24 cellular contexts compared by ENCODE assay signal in genomic region chr18:11162889-11163288, GRCh38. TPM values are rescaled to one million over a fixed set of nuclear protein-coding genes. Genes with fewer than 3 reads are reported as not detected.
DNase-seq lines count a peak whose midpoint lies in the region; ATAC-seq and TF ChIP-seq lines count a peak whose summit lies in the region.
"Had no signal": no experiment of that assay in that cellular context is flagged by ENCODE, and none has a peak within 500 bp of the region (broad histone marks: within the 10 kb centered on the region; RNA-seq: fewer than 3 reads in every experiment).

No MANE protein-coding gene starts in this region.

- H3K27ac ChIP-seq in GM23338 (ENCODE audit: low read depth) (no peak overlapping the region), endodermal cell (ENCODE audit: low read depth, low read length) (no peak overlapping the region), hepatocyte (no peak overlapping the region), mesendoderm (ENCODE audit: low read depth, low read length) (no peak overlapping the region)
- H3K27ac ChIP-seq: BLaER1 had no signal

- no peaks in the 10 kb centered on the region for H3K79me2 ChIP-seq in GM23338 (replicated peaks; ENCODE audit: insufficient read depth)
- H3K79me2 ChIP-seq in hepatocyte: no peaks in the 10 kb centered on the region
- no peaks in the 10 kb centered on the region for H3K79me2 ChIP-seq in mesendoderm (ENCODE audit: control insufficient read depth, insufficient read depth, low read length)

- no peaks in the 10 kb centered on the region for H3K36me3 Mint-ChIP-seq in GM23338 (ENCODE audit: low read depth)
- no peaks in the 10 kb centered on the region for H3K36me3 Mint-ChIP-seq in endodermal cell (ENCODE audit: low read depth)
- H3K36me3 Mint-ChIP-seq: CD14-positive monocyte; CD4-positive, alpha-beta memory T cell; CD4-positive, CD25-positive, alpha-beta regulatory T cell; CD8-positive, alpha-beta memory T cell had no signal

- H2BK120ac ChIP-seq in mesendoderm (ENCODE audit: low read depth, low read length): no peak overlapping the region

- H4K5ac ChIP-seq in mesendoderm (ENCODE audit: low read length): no peak overlapping the region

- no peaks in the 10 kb centered on the region for H3K9me3 Mint-ChIP-seq in GM23338
- no peaks in the 10 kb centered on the region for H3K9me3 Mint-ChIP-seq in endodermal cell

- no peak overlapping the region for H3K23ac ChIP-seq in mesendoderm (ENCODE audit: low read length)

- H3K4me2 ChIP-seq in GM23338 (0 out of 2 replicates have a peak overlapping the region, but pooled peaks have one; percentile 59), hepatocyte (no peak overlapping the region), mesendoderm (ENCODE audit: low read length) (no peak overlapping the region)
- H3K4me2 ChIP-seq: BLaER1 had no signal

- no peak overlapping the region for H3K56ac ChIP-seq in mesendoderm (ENCODE audit: low read length)

- no peak overlapping the region for H3K4ac ChIP-seq in mesendoderm (ENCODE audit: low read depth, low read length)

- no peak overlapping the region for H4K8ac ChIP-seq in mesendoderm (ENCODE audit: low read depth, low read length)

- H2AFZ ChIP-seq in GM23338 (no peak overlapping the region), hepatocyte (peak overlapping the region; percentile 1)

- no peak overlapping the region for H2AK5ac ChIP-seq in mesendoderm (ENCODE audit: low read length)

- WGBS in endodermal cell (ENCODE audit: insufficient coverage in 1 of 2, insufficient read length in 1 of 2), 2 experiments: 83% methylated on average over 2 to 5 of the region's 5 CpGs
- WGBS in hepatocyte (ENCODE audit: low lambda C conversion rate, missing lambda C conversion rate): 83% methylated on average over 5 of the region's 5 CpGs
- no CpG with 5 or more reads among the region's 5 CpGs for WGBS in mesendoderm (ENCODE audit: extremely low coverage, insufficient coverage, low lambda C conversion rate)

- DNase-seq in GM23338 (ENCODE audit: low spot score): no peak
- DNase-seq in endodermal cell: peak; percentile 60
- no peak for DNase-seq in hepatocyte (ENCODE audit: low spot score)
- DNase-seq in mesendoderm: peak; percentile 53
- DNase-seq in GM13976 (ENCODE audit: low spot score): no peak
- no peak for DNase-seq in erythroblast (lab: John Stamatoyannopoulos, UW)
- no peak for DNase-seq in Right ventricle myocardium superior
- DNase-seq: 8988T; ACHN; BE2C; CD4-positive, alpha-beta memory T cell; CD4-positive, CD25-positive, alpha-beta regulatory T cell; CD8-positive, alpha-beta memory T cell; COR-L47; DMS 273 treated with DMSO at 0.1 percent for 48 hours; DMS153; DMS79; DND-41; EL; GDM1 had no signal

- H3K9ac ChIP-seq in endodermal cell (ENCODE audit: extremely low read depth, low read length, poor library complexity, severe bottlenecking) (no peak overlapping the region), mesendoderm (ENCODE audit: low read length) (no peak overlapping the region)
- H3K9ac ChIP-seq: BLaER1 had no signal

- H3K4me1 ChIP-seq in GM23338 (ENCODE audit: insufficient read depth) (peaks cover 14% of the 10 kb centered on the region), endodermal cell (ENCODE audit: control insufficient read depth, insufficient read depth, low read length) (no peaks in the 10 kb centered on the region), hepatocyte (ENCODE audit: insufficient read depth) (no peaks in the 10 kb centered on the region), mesendoderm (ENCODE audit: control insufficient read depth, low read depth, low read length) (peaks cover 8% of the 10 kb centered on the region)
- H3K4me1 ChIP-seq: BE2C, BLaER1 had no signal

- H2BK5ac ChIP-seq in mesendoderm (ENCODE audit: low read length): no peak overlapping the region

- no peak for TF ChIP-seq POLR2A in erythroblast (IDR thresholded peaks at IDR 0.05; ENCODE audit: low read length)

- H2BK15ac ChIP-seq in mesendoderm (replicated peaks; ENCODE audit: low read depth): no peak overlapping the region

- intact Hi-C loops in Right ventricle myocardium superior (cut with DNase I): no loop called here

- H3K27ac Mint-ChIP-seq in GM23338 (no peak overlapping the region), endodermal cell (no peak overlapping the region)
- H3K27ac Mint-ChIP-seq: CD14-positive monocyte; CD4-positive, alpha-beta memory T cell; CD4-positive, CD25-positive, alpha-beta regulatory T cell; CD8-positive, alpha-beta memory T cell had no signal

- H3K9me2 ChIP-seq in GM23338 (ENCODE audit: insufficient read depth): no peaks in the 10 kb centered on the region
- H3K9me2 ChIP-seq in hepatocyte (replicated peaks; ENCODE audit: insufficient read depth): no peaks in the 10 kb centered on the region

- H4K20me1 ChIP-seq in GM23338 (replicated peaks; ENCODE audit: insufficient read depth): no peaks in the 10 kb centered on the region; the same call in 1 of the 2 replicates
- no peaks in the 10 kb centered on the region for H4K20me1 ChIP-seq in hepatocyte (ENCODE audit: insufficient read depth, poor library complexity, severe bottlenecking)
- H4K20me1 ChIP-seq: BLaER1 had no signal

- H3K4me1 Mint-ChIP-seq in GM23338 (peaks cover 12% of the 10 kb centered on the region), endodermal cell (peaks cover 12% of the 10 kb centered on the region)
- H3K4me1 Mint-ChIP-seq: CD4-positive, alpha-beta memory T cell; CD4-positive, CD25-positive, alpha-beta regulatory T cell; CD8-positive, alpha-beta memory T cell had no signal

- H3F3A ChIP-seq in GM23338 (replicated peaks; ENCODE audit: low read depth): no peaks in the 10 kb centered on the region

- H3K27me3 Mint-ChIP-seq in GM23338 (ENCODE audit: insufficient read depth, low read depth, poor library complexity) (peaks cover 11% of the 10 kb centered on the region), endodermal cell (ENCODE audit: insufficient read depth) (peaks cover 58% of the 10 kb centered on the region)
- H3K27me3 Mint-ChIP-seq: CD4-positive, CD25-positive, alpha-beta regulatory T cell had no signal

- no peak overlapping the region for H3K4me3 ChIP-seq in GM23338
- H3K4me3 ChIP-seq in endodermal cell (ENCODE audit: low read length): no peak overlapping the region
- no peak overlapping the region for H3K4me3 ChIP-seq in hepatocyte
- H3K4me3 ChIP-seq in mesendoderm (ENCODE audit: low read length): no peak overlapping the region
- H3K4me3 ChIP-seq: BLaER1, GM12878 had no signal

- H3K18ac ChIP-seq in mesendoderm (ENCODE audit: low read length): no peak overlapping the region

- in situ Hi-C loops in GM13976 (cut with MboI; ENCODE audit: low sequenced_read_pairs, unreplicated experiment): loop anchor here (25.0 kb wide), 1 partner anchor 601 kb away; no protein-coding TSS in a partner anchor

- no peaks in the 10 kb centered on the region for H3K79me1 ChIP-seq in mesendoderm (ENCODE audit: low read length)

- ATAC-seq in GM23338 (no peak), Right ventricle myocardium superior (ENCODE audit: poor library complexity) (no peak)

- H3K9me3 ChIP-seq in endodermal cell (ENCODE audit: control insufficient read depth, low read length) (no peaks in the 10 kb centered on the region), hepatocyte (ENCODE audit: low read depth) (no peaks in the 10 kb centered on the region)
- H3K9me3 ChIP-seq: BE2C, BLaER1 had no signal

- H3K4me3 Mint-ChIP-seq in GM23338: no peak overlapping the region
- no peak overlapping the region for H3K4me3 Mint-ChIP-seq in endodermal cell
- H3K4me3 Mint-ChIP-seq: CD4-positive, CD25-positive, alpha-beta regulatory T cell; CD8-positive, alpha-beta memory T cell had no signal

- TF ChIP-seq CTCF in GM23338 (conservative IDR thresholded peaks at IDR 0.05; ENCODE audit: low read depth in 2 of 2) (no peak), endodermal cell (conservative IDR thresholded peaks at IDR 0.05) (no peak), hepatocyte (IDR thresholded peaks at IDR 0.05; ENCODE audit: poor library complexity) (no peak), GM13976 (IDR thresholded peaks at IDR 0.05; ENCODE audit: borderline replicate concordance, control extremely low read depth, extremely low read depth, insufficient read depth, missing control alignments) (no peak)

- H3K27me3 ChIP-seq in GM23338 (ENCODE audit: insufficient read depth): peaks cover 48% of the 10 kb centered on the region
- no peaks in the 10 kb centered on the region for H3K27me3 ChIP-seq in endodermal cell (ENCODE audit: control insufficient read depth, insufficient read depth, low read length, poor library complexity, severe bottlenecking)
- H3K27me3 ChIP-seq in hepatocyte: no peaks in the 10 kb centered on the region
- no peaks in the 10 kb centered on the region for H3K27me3 ChIP-seq in mesendoderm (ENCODE audit: insufficient read depth, low read length, poor library complexity)
- H3K27me3 ChIP-seq: BE2C, BLaER1 had no signal

- H3K36me3 ChIP-seq in GM23338 (ENCODE audit: insufficient read depth) (no peaks in the 10 kb centered on the region), endodermal cell (ENCODE audit: control insufficient read depth, insufficient read depth, low read length) (no peaks in the 10 kb centered on the region), hepatocyte (replicated peaks; ENCODE audit: insufficient read depth, low read depth) (no peaks in the 10 kb centered on the region), mesendoderm (ENCODE audit: control insufficient read depth, insufficient read depth, low read length) (no peaks in the 10 kb centered on the region)
- H3K36me3 ChIP-seq: BE2C, BLaER1 had no signal

TF ChIP-seq in GM23338, 12 proteins besides CTCF, POLR2A, EP300 and RAD21 (continues in another document):
- TF ChIP-seq, protein P1, sequence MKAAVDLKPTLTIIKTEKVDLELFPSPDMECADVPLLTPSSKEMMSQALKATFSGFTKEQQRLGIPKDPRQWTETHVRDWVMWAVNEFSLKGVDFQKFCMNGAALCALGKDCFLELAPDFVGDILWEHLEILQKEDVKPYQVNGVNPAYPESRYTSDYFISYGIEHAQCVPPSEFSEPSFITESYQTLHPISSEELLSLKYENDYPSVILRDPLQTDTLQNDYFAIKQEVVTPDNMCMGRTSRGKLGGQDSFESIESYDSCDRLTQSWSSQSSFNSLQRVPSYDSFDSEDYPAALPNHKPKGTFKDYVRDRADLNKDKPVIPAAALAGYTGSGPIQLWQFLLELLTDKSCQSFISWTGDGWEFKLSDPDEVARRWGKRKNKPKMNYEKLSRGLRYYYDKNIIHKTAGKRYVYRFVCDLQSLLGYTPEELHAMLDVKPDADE (IDR thresholded peaks at IDR 0.05): no peak
- TF ChIP-seq EZH2phosphoT487 (IDR thresholded peaks at IDR 0.05; ENCODE audit: unreplicated experiment): no peak
- TF ChIP-seq ZNF114 (CRISPR knock-in tag; IDR thresholded peaks at IDR 0.05): no peak
- TF ChIP-seq ZNF331 (CRISPR knock-in tag; IDR thresholded peaks at IDR 0.05; ENCODE audit: low read depth): no peak
- TF ChIP-seq STAT1 (IDR thresholded peaks at IDR 0.05; ENCODE audit: unreplicated experiment): no peak

RNA-seq across cellular contexts. Expression of gene PIEZO2, which starts 13.5 kb away (rescaled TPM):
- 8.2 and 15.0 TPM in 2 replicates for total RNA-seq in GM23338 (2014; rRNA removed; shearing (Covaris generic))
- polyA plus RNA-seq in GM23338 (2016; fragmentation: Nextera tagmentation; extraction: Ambion mirVana) (3.9 and 4.8 TPM in 2 replicates), hepatocyte (24.5 and 26.5 TPM in 2 replicates)
- total RNA-seq in endodermal cell (10 to 100 TPM in 1 of 2 donors, 1 to 10 TPM in 1; 7.3 to 12.1 TPM), hepatocyte (70.8 and 77.5 TPM in 2 replicates), Right ventricle myocardium superior (0.32 TPM)
- polyA plus RNA-seq in endodermal cell (2013, experiment 1 of 2): 8.3 TPM
- 7.5 TPM for polyA plus RNA-seq in endodermal cell (2013, experiment 2 of 2)
- 3.6 TPM for polyA plus RNA-seq in mesendoderm (2013, experiment 1 of 2)
- 3.3 TPM for polyA plus RNA-seq in mesendoderm (2013, experiment 2 of 2)
- total RNA-seq: CD4-positive, alpha-beta memory T cell; CD4-positive, CD25-positive, alpha-beta regulatory T cell; CD8-positive, alpha-beta memory T cell; G401 had no signal
- polyA plus RNA-seq: CD14-positive monocyte; CD4-positive, alpha-beta memory T cell; CD4-positive, CD25-positive, alpha-beta regulatory T cell; CD8-positive, alpha-beta memory T cell had no signal

Comparison
In these comparisons a context has a peak if more than half of its experiments do, and no peak if none do; other contexts are left out.
1. DNase-seq: peak in endodermal cell (single experiment) and mesendoderm (single experiment); none in GM23338 (single experiment), hepatocyte (single experiment), GM13976 (single experiment), erythroblast (0 of 2) and Right ventricle myocardium superior (single experiment).